In the genomic region with DNA sequence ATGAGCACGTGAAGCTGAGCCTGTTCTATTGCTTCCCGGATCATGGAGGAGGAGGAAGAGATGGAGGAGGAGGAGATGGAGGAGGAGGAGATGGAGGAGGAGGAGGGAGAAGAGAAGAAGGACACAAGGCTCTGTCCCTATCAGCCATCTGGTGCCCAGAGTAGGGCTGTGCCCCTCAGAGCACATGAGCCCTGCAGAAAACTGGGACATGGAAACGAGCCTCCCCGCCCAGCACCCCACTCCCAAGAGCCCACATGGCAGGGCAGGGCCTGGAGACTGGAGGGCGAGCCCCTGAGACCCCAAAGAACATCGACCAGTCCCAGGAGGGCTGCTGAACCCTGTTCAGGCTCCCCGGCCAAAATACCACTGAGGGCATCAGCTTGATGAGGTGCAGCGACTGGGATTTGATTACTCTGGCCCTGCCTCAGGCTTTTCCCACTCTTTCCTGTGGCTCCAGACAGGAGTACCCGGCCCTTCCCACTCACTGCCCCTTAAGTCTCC, we compare ENCODE assay signal across 22 cellular contexts.
"Had no signal": no experiment of that assay in that cellular context is flagged by ENCODE, and none has a peak within 500 bp of the region (broad histone marks: within the 10 kb centered on the region; RNA-seq: fewer than 3 reads in every experiment).

No MANE protein-coding gene starts in this region.

- H3K4me1 Mint-ChIP-seq: endodermal cell had no signal

- H3K4me3 Mint-ChIP-seq: activated CD8-positive, alpha-beta T cell treated with anti-CD3 and anti-CD28 coated beads for 36 hours; activated naive CD4-positive, alpha-beta T cell treated with anti-CD3 and anti-CD28 coated beads, Interleukin-2, amount 10 ng/mL, durations not matched to agents 7 days and 5 days; brain; endodermal cell; mesothelial cell of epicardium; neural crest cell had no signal

- H3K27me3 ChIP-seq: ascending aorta, cardiac muscle cell had no signal

- H3K36me3 Mint-ChIP-seq: activated naive CD4-positive, alpha-beta T cell treated with anti-CD3 and anti-CD28 coated beads, Interleukin-2, amount 10 ng/mL, durations not matched to agents 7 days and 5 days; brain; mesothelial cell of epicardium had no signal

- ATAC-seq: right cardiac atrium had no signal

- H3K9me3 ChIP-seq: ascending aorta, heart left ventricle, thoracic aorta had no signal

- H3K27ac ChIP-seq: ascending aorta, cardiac muscle cell, thoracic aorta had no signal

- H3K9me3 Mint-ChIP-seq: activated CD8-positive, alpha-beta T cell treated with anti-CD3 and anti-CD28 coated beads for 36 hours; activated naive CD4-positive, alpha-beta T cell treated with anti-CD3 and anti-CD28 coated beads, Interleukin-2, amount 10 ng/mL, durations not matched to agents 7 days and 5 days; activated naive CD8-positive, alpha-beta T cell treated with anti-CD3 and anti-CD28 coated beads, Interleukin-2, amount 10 ng/mL, durations not matched to agents 7 days and 5 days; activated T-helper 1 cell treated with anti-CD3 and anti-CD28 coated beads, Interleukin-12 subunit alpha, Interleukin-12 subunit beta, Interleukin-2, Interleukin-4 antibody, amounts not matched to agents 30 ng/mL and 10 ng/mL and 1 ng/mL, durations not matched to agents 14 hours and 24 hours and 36 hours; endodermal cell; mesothelial cell of epicardium; neural crest cell had no signal

- H3K4me3 ChIP-seq: ascending aorta, cardiac muscle cell, heart left ventricle, thoracic aorta had no signal

- H3K27ac Mint-ChIP-seq: activated naive CD4-positive, alpha-beta T cell treated with anti-CD3 and anti-CD28 coated beads, Interleukin-2, amount 10 ng/mL, durations not matched to agents 7 days and 5 days; endodermal cell; mesothelial cell of epicardium had no signal

- DNase-seq: activated CD4-positive, alpha-beta T cell treated with anti-CD3 and anti-CD28 coated beads, Interleukin-2, amount 50 U/mL, for 1 hour; activated CD4-positive, CD25-positive, alpha-beta regulatory T cell treated with anti-CD3 and anti-CD28 coated beads, Interleukin-2, amount 50 U/mL, for 72 hours; activated effector memory CD4-positive, alpha-beta T cell treated with anti-CD3 and anti-CD28 coated beads, Interleukin-2, amount 50 U/mL, for 16 hours; activated naive CD8-positive, alpha-beta T cell treated with anti-CD3 and anti-CD28 coated beads, Interleukin-2, amount 10 ng/mL, durations not matched to agents 7 days and 5 days; endodermal cell; foreskin fibroblast; immature natural killer cell; stimulated activated CD4-positive, alpha-beta T cell treated with anti-CD3 and anti-CD28 coated beads, Interleukin-2, amount 100 ng/mL, for 48 hours; stimulated activated naive CD4-positive, alpha-beta T cell treated with Interleukin-2 at 50 U/mL for 16 hours; T-helper 2 cell; trophoblast cell had no signal

- H3K36me3 ChIP-seq: ascending aorta, cardiac muscle cell, heart left ventricle, thoracic aorta had no signal
